ENCODE assay signal across 27 cellular contexts in genomic region chr5:172540099-172540870, GRCh38.
DNase-seq lines count a peak whose midpoint lies in the region; ATAC-seq, FAIRE-seq and TF ChIP-seq lines count a peak whose summit lies in the region.
"Had no signal": no experiment of that assay in that cellular context is flagged by ENCODE, and none has a peak within 500 bp of the region (broad histone marks: within the 10 kb centered on the region; RNA-seq: fewer than 3 reads in every experiment).

No MANE protein-coding gene starts in this region.

- no peak for TF ChIP-seq POLR2A in K562 (conservative IDR thresholded peaks at IDR 0.05)

- no peak overlapping the region for H3K4me3 ChIP-seq in K562
- H3K4me3 ChIP-seq: adrenal gland, heart right ventricle, vagina had no signal

- TF ChIP-seq EP300 in K562 (IDR thresholded peaks at IDR 0.05; ENCODE audit: low read length), result no peak

- no peaks in the 10 kb centered on the region for H3K9me3 ChIP-seq in K562 (replicated peaks; ENCODE audit: control insufficient read depth, insufficient read depth, low read depth, low read length)
- H3K9me3 ChIP-seq: adrenal gland, vagina had no signal

- H4K20me1 ChIP-seq in K562 (replicated peaks; ENCODE audit: control insufficient read depth, insufficient read depth, low read length), result no peaks in the 10 kb centered on the region

- intact Hi-C loops in K562 (cut with micrococcal nuclease), result no loop called here

- no peaks in the 10 kb centered on the region for H3K27me3 Mint-ChIP-seq in mesothelial cell of epicardium (ENCODE audit: low read depth)
- H3K27me3 Mint-ChIP-seq: natural killer cell treated with Interleukin-12 subunit alpha and Interleukin-12 subunit beta and Interleukin-15 and Interleukin-18, amount 100 ng/mL, for 72 hours had no signal

- no TSS peak for BruUV-seq in K562 (replicated peaks; lab: Mats Ljungman, UMichigan)

- in situ Hi-C loops in K562 (cut with MboI), result no loop called here

- CTCF ChIA-PET in HEK293T (lab: Yijun Ruan, JAX), result no interaction called here
- CTCF ChIA-PET in K562 (lab: Yijun Ruan, JAX; ENCODE audit: low intra/inter-chr PET ratio), result no interaction called here

- no peak overlapping the region for H2AFZ ChIP-seq in K562 (ENCODE audit: low read depth, low read length)

- H3K4me1 ChIP-seq in K562 (replicated peaks in 1 of 2; ENCODE audit: control insufficient read depth in 2 of 2, insufficient read depth in 2 of 2, low read length in 2 of 2), result peaks cover 0 to 5% of the 10 kb centered on the region in 2 experiments; a peak in 1 of 5 replicates
- H3K4me1 ChIP-seq: vagina had no signal

- peaks cover 5% of the 10 kb centered on the region for H3K9me3 Mint-ChIP-seq in mesothelial cell of epicardium
- H3K9me3 Mint-ChIP-seq: natural killer cell treated with Interleukin-12 subunit alpha and Interleukin-12 subunit beta and Interleukin-15 and Interleukin-18, amount 100 ng/mL, for 72 hours; T-helper 2 cell treated with Interferon-gamma antibody and Interleukin-4, amounts not matched to agents 5 μg/mL and 100 μg/mL, for 36 hours had no signal

- H3K27ac Mint-ChIP-seq in mesothelial cell of epicardium, result peak overlapping the region; percentile 72
- H3K27ac Mint-ChIP-seq: natural killer cell treated with Interleukin-12 subunit alpha and Interleukin-12 subunit beta and Interleukin-15 and Interleukin-18, amount 100 ng/mL, for 72 hours; stimulated activated naive B cell treated with anti-CD40 and anti-IgM and Interleukin-4, amounts not matched to agents 10 μg/mL and 1 μg/mL and 100 μg/mL, for 72 hours; T-helper 2 cell treated with Interferon-gamma antibody and Interleukin-4, amounts not matched to agents 5 μg/mL and 100 μg/mL, for 36 hours had no signal

- no peak for ATAC-seq in K562
- ATAC-seq: HCT116; left cardiac atrium; natural killer cell treated with Interleukin-12 subunit alpha and Interleukin-12 subunit beta and Interleukin-15 and Interleukin-18, amount 100 ng/mL, for 72 hours; stimulated activated naive B cell treated with anti-CD40 and anti-IgM and Interleukin-4, amounts not matched to agents 10 μg/mL and 1 μg/mL and 100 μg/mL, for 72 hours had no signal

- no peak for TF ChIP-seq RAD21 in K562 (CRISPR knock-in tag; conservative IDR thresholded peaks at IDR 0.05 in 1 of 2, IDR thresholded peaks at IDR 0.05 in 1 of 2)

- peaks cover 14% of the 10 kb centered on the region for H3K4me1 Mint-ChIP-seq in mesothelial cell of epicardium
- H3K4me1 Mint-ChIP-seq: stimulated activated naive B cell treated with anti-CD40 and anti-IgM and Interleukin-4, amounts not matched to agents 10 μg/mL and 1 μg/mL and 100 μg/mL, for 72 hours had no signal

- FAIRE-seq in K562 (lab: Jason Lieb, UNC), result no peak

- POLR2A ChIA-PET in HEK293T (lab: Yijun Ruan, JAX), result no interaction called here
- POLR2A ChIA-PET in K562 (lab: Yijun Ruan, JAX), result interaction anchor here (1.7 kb wide), 1 partner anchor 67 kb away, joined by 4 read pairs; no protein-coding TSS in a partner anchor

- peaks cover 6 to 18% of the 10 kb centered on the region in 2 experiments; a peak in 3 of 5 replicates for H3K27me3 ChIP-seq in K562 (ENCODE audit: control insufficient read depth in 2 of 2, insufficient read depth in 2 of 2, low read length in 2 of 2)
- H3K27me3 ChIP-seq: adrenal gland, heart right ventricle, vagina had no signal

- no peaks in the 10 kb centered on the region for H3K9me1 ChIP-seq in K562 (ENCODE audit: control insufficient read depth, insufficient read depth, low read length)

- H3K79me2 ChIP-seq in K562 (ENCODE audit: control insufficient read depth, insufficient read depth, low read length), result no peaks in the 10 kb centered on the region

- H3K4me3 Mint-ChIP-seq in mesothelial cell of epicardium, result no peak overlapping the region
- H3K4me3 Mint-ChIP-seq: natural killer cell treated with Interleukin-12 subunit alpha and Interleukin-12 subunit beta and Interleukin-15 and Interleukin-18, amount 100 ng/mL, for 72 hours; stimulated activated naive B cell treated with anti-CD40 and anti-IgM and Interleukin-4, amounts not matched to agents 10 μg/mL and 1 μg/mL and 100 μg/mL, for 72 hours; T-helper 2 cell treated with Interferon-gamma antibody and Interleukin-4, amounts not matched to agents 5 μg/mL and 100 μg/mL, for 36 hours had no signal

- no peak overlapping the region for H3K4me2 ChIP-seq in K562 (ENCODE audit: insufficient read depth, low read length)

- no peak for TF ChIP-seq CTCF in K562 (IDR thresholded peaks at IDR 0.05 in 2 of 3, conservative IDR thresholded peaks at IDR 0.05 in 1 of 3; ENCODE audit: insufficient read depth in 2 of 3, low read depth in 1 of 3, low read length in 3 of 3)
- no peak for TF ChIP-seq CTCF in mesothelial cell of epicardium (IDR thresholded peaks at IDR 0.05; ENCODE audit: unreplicated experiment)

- no peaks in the 10 kb centered on the region for H3K36me3 Mint-ChIP-seq in mesothelial cell of epicardium
- H3K36me3 Mint-ChIP-seq: brain; natural killer cell treated with Interleukin-12 subunit alpha and Interleukin-12 subunit beta and Interleukin-15 and Interleukin-18, amount 100 ng/mL, for 72 hours; stimulated activated naive B cell treated with anti-CD40 and anti-IgM and Interleukin-4, amounts not matched to agents 10 μg/mL and 1 μg/mL and 100 μg/mL, for 72 hours had no signal

- no peak overlapping the region for H3K27ac ChIP-seq in K562 (ENCODE audit: extremely low read depth, low read depth, low read length)
- H3K27ac ChIP-seq: adrenal gland, vagina had no signal

- peak; percentile 27 for DNase-seq in NCI-H748 (lab: John Stamatoyannopoulos, UW; ENCODE audit: unreplicated experiment)
- no peak for DNase-seq in NCI-H748 treated with DMSO at 0.1 percent for 48 hours (lab: John Stamatoyannopoulos, UW)
- no peak for DNase-seq in HEK293T (ENCODE audit: extremely low spot score)
- DNase-seq in K562 (ENCODE audit: extremely low read depth in 1 of 4, low spot score in 3 of 4), result no peak
- DNase-seq in mesothelial cell of epicardium (ENCODE audit: low spot score in 2 of 2, unreplicated experiment in 2 of 2), result no peak
- DNase-seq in HT-29 (ENCODE audit: low spot score), result no peak
- DNase-seq in activated naive CD4-positive, alpha-beta T cell treated with anti-CD3 and anti-CD28 coated beads, Interleukin-2, amount 50 U/mL, for 16 hours, result no peak
- no peak for DNase-seq in NCI-H1694 (lab: John Stamatoyannopoulos, UW)
- DNase-seq: activated CD4-positive, alpha-beta T cell treated with anti-CD3 and anti-CD28 coated beads, Interleukin-2, amount 50 U/mL, for 1 hour; activated gamma-delta T cell; effector CD4-positive, alpha-beta T cell; KBM-7; left cardiac atrium; midbrain; MM.1S; NCI-H1436 treated with DMSO at 0.1 percent for 48 hours; NCI-H774; retina; stimulated activated CD4-positive, alpha-beta T cell treated with anti-CD3 and anti-CD28 coated beads, Interleukin-4, amount 100 ng/mL, for 24 hours; stimulated activated naive B cell treated with anti-CD40 and anti-IgM and Interleukin-4, amounts not matched to agents 10 μg/mL and 1 μg/mL and 100 μg/mL, for 72 hours had no signal

- H3K36me3 ChIP-seq in K562 (ENCODE audit: control insufficient read depth, insufficient read depth, low read length), result no peaks in the 10 kb centered on the region
- H3K36me3 ChIP-seq: adrenal gland, heart right ventricle, vagina had no signal

- 13% methylated on average over 5 of the region's 5 CpGs for WGBS in K562 (ENCODE audit: insufficient coverage, low coverage, missing lambda C conversion rate)

- no peak overlapping the region for H3K9ac ChIP-seq in K562 (ENCODE audit: insufficient read depth in 1 of 2, low read depth in 2 of 2, low read length in 2 of 2)

TF ChIP-seq in HEK293T, 16 proteins besides CTCF, POLR2A, EP300 and RAD21:
- TF ChIP-seq, protein P1, sequence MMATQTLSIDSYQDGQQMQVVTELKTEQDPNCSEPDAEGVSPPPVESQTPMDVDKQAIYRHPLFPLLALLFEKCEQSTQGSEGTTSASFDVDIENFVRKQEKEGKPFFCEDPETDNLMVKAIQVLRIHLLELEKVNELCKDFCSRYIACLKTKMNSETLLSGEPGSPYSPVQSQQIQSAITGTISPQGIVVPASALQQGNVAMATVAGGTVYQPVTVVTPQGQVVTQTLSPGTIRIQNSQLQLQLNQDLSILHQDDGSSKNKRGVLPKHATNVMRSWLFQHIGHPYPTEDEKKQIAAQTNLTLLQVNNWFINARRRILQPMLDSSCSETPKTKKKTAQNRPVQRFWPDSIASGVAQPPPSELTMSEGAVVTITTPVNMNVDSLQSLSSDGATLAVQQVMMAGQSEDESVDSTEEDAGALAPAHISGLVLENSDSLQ (IDR thresholded peaks at IDR 0.05), result peak; percentile 84
- no peak for TF ChIP-seq NFRKB (IDR thresholded peaks at IDR 0.05)

TF ChIP-seq in K562, 482 proteins besides CTCF, POLR2A, EP300 and RAD21:
- peak; percentile 87 for TF ChIP-seq RBM25 (IDR thresholded peaks at IDR 0.05; ENCODE audit: low read depth, low read length, severe bottlenecking)
- TF ChIP-seq DMBX1 (CRISPR knock-in tag; IDR thresholded peaks at IDR 0.05; ENCODE audit: borderline replicate concordance), result no peak
- peak; percentile 43; the same call in 1 of the 2 replicates for TF ChIP-seq SPI1 (IDR thresholded peaks at IDR 0.05; ENCODE audit: borderline replicate concordance, low read depth, low read length)
